8 cellular contexts compared by ENCODE assay signal in genomic region chr7:50304158-50304910, GRCh38. TPM values are rescaled to one million over a fixed set of nuclear protein-coding genes. Genes with fewer than 3 reads are reported as not detected.
A peak's percentile ranks its signal among the peaks of the same experiment; 100 is the strongest.
DNase-seq lines count a peak whose midpoint lies in the region; ATAC-seq and TF ChIP-seq lines count a peak whose summit lies in the region.

IKZF1 (plus strand) TSS chr7:50304716; CDS start chr7:50319062, 14,346 bp downstream.

- 1% methylated on average over 76 to 102 of the region's 102 CpGs for WGBS in heart right ventricle, 2 donors

- H3K4me3 ChIP-seq in heart right ventricle (peak within 1 kb of the TSS in 9 of 10 donors; percentile 26 to 69 (median 42)), rectal smooth muscle tissue (ENCODE audit: low read length) (peak within 1 kb of the TSS; percentile 54)

- H3K4me1 ChIP-seq in heart right ventricle: peaks cover 0 to 21% (median 0%) of the 10 kb centered on the region in 9 donors
- no peaks in the 10 kb centered on the region for H3K4me1 ChIP-seq in rectal smooth muscle tissue (ENCODE audit: control insufficient read depth, insufficient read depth, low read length)

- TF ChIP-seq CTCF in heart right ventricle (IDR thresholded peaks at IDR 0.05): no peak

- DNase-seq in NOMO-1 treated with DMSO at 0.1 percent for 48 hours (lab: John Stamatoyannopoulos, UW; ENCODE audit: unreplicated experiment) (peak; percentile 94), heart right ventricle (peak; percentile 61 to 63), NCI-H2196 treated with DMSO at 0.1 percent for 48 hours (lab: John Stamatoyannopoulos, UW; ENCODE audit: unreplicated experiment) (no peak), NCI-H2107 (lab: John Stamatoyannopoulos, UW) (no peak)
- peak; percentile 50 for DNase-seq in activated effector memory CD4-positive, alpha-beta T cell treated with Interleukin-2 at 50 U/mL for 16 hours

- H3K27me3 ChIP-seq in heart right ventricle (peaks cover 4 to 69% (median 51%) of the 10 kb centered on the region in 7 donors), rectal smooth muscle tissue (ENCODE audit: control insufficient read depth, insufficient read depth, low read length) (peaks cover 8% of the 10 kb centered on the region)

- ATAC-seq in GM18502 (IDR thresholded peaks at IDR 0.05; ENCODE audit: poor library complexity, unreplicated experiment): peak; percentile 39
- peak; percentile 31 for ATAC-seq in HG02610 (IDR thresholded peaks at IDR 0.05; ENCODE audit: unreplicated experiment)
- peak; percentile 31 to 79 (median 60) for ATAC-seq in heart right ventricle

- intact Hi-C loops in heart right ventricle (cut with DNase I): no loop called here

- H3K27ac ChIP-seq in heart right ventricle (peak within 1 kb of the TSS in 5 of 10 donors; percentile 3 to 92 (median 43)), rectal smooth muscle tissue (ENCODE audit: low read depth, low read length) (no peak within 1 kb of the TSS)

- H3K9ac ChIP-seq in rectal smooth muscle tissue (ENCODE audit: low read length): no peak within 1 kb of the TSS

- H3K36me3 ChIP-seq in heart right ventricle (no peaks in the 10 kb centered on the region), rectal smooth muscle tissue (ENCODE audit: control insufficient read depth, insufficient read depth, low read length) (no peaks in the 10 kb centered on the region)

- H3K9me3 ChIP-seq in heart right ventricle: no peaks in the 10 kb centered on the region

RNA-seq across cellular contexts. Expression of gene IKZF1, which starts in this region (rescaled TPM):
- total RNA-seq in heart right ventricle: 10 to 100 TPM in 1 of 10 donors, 1 to 10 TPM in 7, under 1 TPM in 2; 0.88 to 20.2 (median 1.9) TPM
- polyA plus RNA-seq in heart right ventricle: under 1 TPM; 0.46 to 0.51 TPM

Comparison
In these comparisons a context has a peak if more than half of its experiments do, and no peak if none do; other contexts are left out.
1. DNase-seq: peak in NOMO-1 treated with DMSO at 0.1 percent for 48 hours (single experiment), activated effector memory CD4-positive, alpha-beta T cell treated with Interleukin-2 at 50 U/mL for 16 hours (single experiment) and heart right ventricle (2 of 2); none in NCI-H2196 treated with DMSO at 0.1 percent for 48 hours (single experiment) and NCI-H2107 (single experiment).
2. Peak in every context shown above with its lines, with median percentiles within 50 percentile points of each other: ATAC-seq.